ENCODE assay signal across 8 cellular contexts in the genomic region with DNA sequence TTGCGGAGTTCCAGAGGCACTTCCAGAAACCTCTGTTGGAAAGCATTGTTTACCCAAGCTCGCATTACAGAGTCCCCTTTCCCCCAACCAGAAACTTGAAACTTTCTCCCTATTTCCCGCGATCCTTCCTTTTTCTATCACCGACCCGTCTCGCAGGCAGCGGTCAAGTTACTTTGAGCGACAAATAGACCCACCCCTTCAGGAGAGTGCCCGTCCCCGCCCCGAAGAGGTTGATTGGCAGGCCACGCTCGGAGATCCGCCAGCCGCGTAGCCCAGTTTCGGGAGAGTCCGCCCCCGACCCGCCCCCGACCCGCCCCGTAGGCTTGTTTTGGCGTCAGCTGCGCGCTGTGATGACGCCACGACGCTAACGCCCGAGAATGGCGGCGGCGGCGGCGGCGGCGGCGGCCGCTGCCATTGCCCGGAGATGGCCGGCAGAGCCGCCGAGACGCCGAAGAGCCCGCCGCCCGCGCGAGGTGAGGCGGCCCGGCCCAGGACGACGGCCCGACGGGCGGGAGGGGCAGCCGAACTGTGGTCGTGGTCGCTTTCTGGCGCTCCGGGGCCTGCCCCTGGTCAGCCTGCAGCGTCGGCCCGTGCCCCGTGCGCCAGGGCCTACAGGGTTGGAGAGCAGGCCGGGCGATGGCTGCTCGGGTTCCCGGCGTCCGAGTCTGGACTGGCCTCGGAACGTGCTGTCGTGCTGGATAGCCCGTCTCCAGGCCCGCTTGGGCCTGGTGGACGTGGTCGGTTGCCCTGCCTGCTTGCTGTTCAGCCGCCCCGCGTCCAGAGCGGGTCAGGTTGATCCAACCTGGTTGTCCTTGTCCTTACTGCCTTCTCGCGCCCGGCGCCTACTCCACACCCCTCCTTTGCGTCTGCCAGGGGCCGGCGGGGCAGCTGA. TPM values are rescaled to one million over a fixed set of nuclear protein-coding genes. Genes with fewer than 3 reads are reported as not detected.
A peak's percentile ranks its signal among the peaks of the same experiment; 100 is the strongest.
DNase-seq lines count a peak whose midpoint lies in the region; ATAC-seq, FAIRE-seq and TF ChIP-seq lines count a peak whose summit lies in the region.

A gene (plus strand): TSS at position 356 of the 892 bp plus-strand sequence. CDS start 15,496 bp downstream, outside the sequence.

- H3K36me3 ChIP-seq in kidney (ENCODE audit: control insufficient read depth in 1 of 2, insufficient read depth in 2 of 2, low read length in 2 of 2), result no peaks in the 10 kb centered on the region

- peak within 1 kb of the TSS; percentile 88 to 95 for H3K27ac ChIP-seq in kidney (ENCODE audit: low read depth in 2 of 2, low read length in 2 of 2)

- peaks cover 8 to 20% of the 10 kb centered on the region in 2 donors for H3K4me1 ChIP-seq in kidney (ENCODE audit: control insufficient read depth in 1 of 2, insufficient read depth in 1 of 2, low read depth in 1 of 2, low read length in 2 of 2)

- ATAC-seq in HG03378 (IDR thresholded peaks at IDR 0.05; ENCODE audit: unreplicated experiment), result peak; percentile 82

- DNase-seq in AG10803 (ENCODE audit: low read depth), result peak; percentile 92
- peak; percentile 72 for DNase-seq in NCI-H510A (lab: John Stamatoyannopoulos, UW)
- peak; percentile 88 for DNase-seq in activated CD4-positive, alpha-beta T cell treated with anti-CD3 and anti-CD28 coated beads for 1 hour
- peak; percentile 80 to 93 for DNase-seq in cerebellar nuclear complex (lab: John Stamatoyannopoulos, UW)
- peak; percentile 99 for DNase-seq in kidney
- DNase-seq in stimulated activated CD4-positive, alpha-beta T cell treated with anti-CD3 and anti-CD28 coated beads, Interleukin-15, amount 100 ng/mL, for 1 hour (ENCODE audit: low read depth in 1 of 2, low spot score in 1 of 2), result peak; percentile 82 to 90

- intact Hi-C loops in kidney (cut with DNase I), result no loop called here

- H3K4me3 ChIP-seq in AG10803 (ENCODE audit: low read length), result peak within 1 kb of the TSS; percentile 92
- H3K4me3 ChIP-seq in kidney (ENCODE audit: low read length in 2 of 2), result peak within 1 kb of the TSS; percentile 84 to 91

- no peaks in the 10 kb centered on the region for H3K9me3 ChIP-seq in kidney (ENCODE audit: control insufficient read depth in 1 of 2, low read length in 2 of 2)

- no peak for FAIRE-seq in kidney (lab: Jason Lieb, UNC)

- TF ChIP-seq CTCF in AG10803 (conservative IDR thresholded peaks at IDR 0.05; ENCODE audit: low read length), result no peak
- TF ChIP-seq CTCF in kidney (IDR thresholded peaks at IDR 0.05; ENCODE audit: borderline replicate concordance, extremely low read depth, insufficient read depth), result no peak

- peak within 1 kb of the TSS; percentile 74 to 98 for H3K9ac ChIP-seq in kidney (ENCODE audit: low read length in 2 of 2)

- TF ChIP-seq POLR2A in GM19099 (IDR thresholded peaks at IDR 0.05; ENCODE audit: extremely low read depth, insufficient read length, low read depth), result peak; percentile 85

RNA-seq across cellular contexts. Expression of the gene that starts here (rescaled TPM):
- 33.2 TPM for total RNA-seq in kidney
- 23.6 TPM for polyA plus RNA-seq in kidney (ENCODE audit: insufficient read depth, low read depth, low replicate concordance)

Comparison
In these comparisons a context has a peak if more than half of its experiments do, and no peak if none do; other contexts are left out.
1. Peak in every context shown above with its lines: DNase-seq, ATAC-seq, H3K4me3 ChIP-seq and H3K27ac ChIP-seq.